Comparison of ENCODE assay signal across 15 cellular contexts in genomic region chr3:57815034-57815433, GRCh38. TPM values are rescaled to one million over a fixed set of nuclear protein-coding genes. Genes with fewer than 3 reads are reported as not detected.
DNase-seq lines count a peak whose midpoint lies in the region; ATAC-seq and TF ChIP-seq lines count a peak whose summit lies in the region.
"Had no signal": no experiment of that assay in that cellular context is flagged by ENCODE, and none has a peak within 500 bp of the region (broad histone marks: within the 10 kb centered on the region; RNA-seq: fewer than 3 reads in every experiment).

No MANE protein-coding gene starts in this region.

- intact Hi-C loops in activated CD8-positive, alpha-beta T cell treated with anti-CD3 and anti-CD28 coated beads for 36 hours (cut with micrococcal nuclease): no loop called here

- H3K9me3 ChIP-seq in effector memory CD4-positive, alpha-beta T cell (ENCODE audit: control insufficient read depth, low read length): no peaks in the 10 kb centered on the region
- H3K9me3 ChIP-seq: gastroesophageal sphincter, ovary, thyroid gland had no signal

- no peak overlapping the region for H3K27ac Mint-ChIP-seq in activated T-cell treated with anti-CD3 and anti-CD28 coated beads, Interleukin-2, amount 50 U/mL, for 24 hours
- H3K27ac Mint-ChIP-seq in activated CD8-positive, alpha-beta T cell treated with anti-CD3 and anti-CD28 coated beads for 36 hours: peak overlapping the region; percentile 71
- no peak overlapping the region for H3K27ac Mint-ChIP-seq in stimulated activated naive CD8-positive, alpha-beta T cell treated with anti-CD3 and anti-CD28 coated beads, Interleukin-15, amount 100 ng/mL, for 72 hours

- H3K9me3 Mint-ChIP-seq in activated T-cell treated with anti-CD3 and anti-CD28 coated beads, Interleukin-2, amount 50 U/mL, for 24 hours: no peaks in the 10 kb centered on the region
- H3K9me3 Mint-ChIP-seq in activated CD8-positive, alpha-beta T cell treated with anti-CD3 and anti-CD28 coated beads for 36 hours: peaks cover 8% of the 10 kb centered on the region
- H3K9me3 Mint-ChIP-seq in stimulated activated naive CD8-positive, alpha-beta T cell treated with anti-CD3 and anti-CD28 coated beads, Interleukin-15, amount 100 ng/mL, for 72 hours: peaks cover 6 to 7% of the 10 kb centered on the region in 2 donors

- CTCF ChIA-PET in activated CD8-positive, alpha-beta T cell treated with anti-CD3 and anti-CD28 coated beads for 36 hours (lab: Charles Lee): interaction anchor here (1.9 to 3.0 kb wide), 2 partner anchors 11 to 17 kb away, joined by 3 to 10 read pairs; no protein-coding TSS in a partner anchor

- no peaks in the 10 kb centered on the region for H3K27me3 Mint-ChIP-seq in activated T-cell treated with anti-CD3 and anti-CD28 coated beads, Interleukin-2, amount 50 U/mL, for 24 hours
- H3K27me3 Mint-ChIP-seq in activated CD8-positive, alpha-beta T cell treated with anti-CD3 and anti-CD28 coated beads for 36 hours: no peaks in the 10 kb centered on the region
- H3K27me3 Mint-ChIP-seq in stimulated activated naive CD8-positive, alpha-beta T cell treated with anti-CD3 and anti-CD28 coated beads, Interleukin-15, amount 100 ng/mL, for 72 hours: no peaks in the 10 kb centered on the region

- peak; percentile 92 for ATAC-seq in activated CD8-positive, alpha-beta T cell treated with anti-CD3 and anti-CD28 coated beads for 36 hours
- ATAC-seq in stimulated activated naive CD8-positive, alpha-beta T cell treated with anti-CD3 and anti-CD28 coated beads, Interleukin-15, amount 100 ng/mL, for 72 hours: peak; percentile 83
- ATAC-seq: gastroesophageal sphincter, left colon had no signal

- POLR2A ChIA-PET in activated CD8-positive, alpha-beta T cell treated with anti-CD3 and anti-CD28 coated beads for 36 hours (lab: Charles Lee): no interaction called here

- peak; percentile 14 for DNase-seq in activated T-cell treated with anti-CD3 and anti-CD28 coated beads for 1 hour (ENCODE audit: low read depth)
- DNase-seq in activated T-cell treated with anti-CD3 and anti-CD28 coated beads, Interleukin-2, amount 50 U/mL, for 24 hours: no peak
- DNase-seq in activated CD8-positive, alpha-beta T cell treated with anti-CD3 and anti-CD28 coated beads for 36 hours: peak; percentile 68
- DNase-seq in effector memory CD4-positive, alpha-beta T cell: peak in 1 of 3 donors; percentile 24
- peak; percentile 7 to 26 for DNase-seq in stimulated activated naive CD8-positive, alpha-beta T cell treated with anti-CD3 and anti-CD28 coated beads, Interleukin-15, amount 100 ng/mL, for 72 hours
- DNase-seq in HK-2 (ENCODE audit: unreplicated experiment): no peak
- DNase-seq in NCI-H524 treated with DMSO at 0.1 percent for 48 hours (lab: John Stamatoyannopoulos, UW): no peak
- DNase-seq in coronary artery (ENCODE audit: low spot score): no peak
- DNase-seq: amygdala, dorsolateral prefrontal cortex, Karpas-422, left colon, ovary, thyroid gland had no signal

- no peaks in the 10 kb centered on the region for H3K27me3 ChIP-seq in effector memory CD4-positive, alpha-beta T cell (replicated peaks; ENCODE audit: control insufficient read depth, insufficient read depth, low read length, poor library complexity, severe bottlenecking)
- H3K27me3 ChIP-seq: dorsolateral prefrontal cortex, gastroesophageal sphincter, ovary, thyroid gland had no signal

- H3K36me3 ChIP-seq in effector memory CD4-positive, alpha-beta T cell (ENCODE audit: control insufficient read depth, insufficient read depth, low read length): no peaks in the 10 kb centered on the region
- H3K36me3 ChIP-seq: gastroesophageal sphincter, ovary, thyroid gland had no signal

- no peak overlapping the region for H3K27ac ChIP-seq in effector memory CD4-positive, alpha-beta T cell (ENCODE audit: insufficient read depth, low read length, poor library complexity, severe bottlenecking)
- no peak overlapping the region for H3K27ac ChIP-seq in coronary artery
- H3K27ac ChIP-seq: dorsolateral prefrontal cortex, gastroesophageal sphincter, ovary, thyroid gland had no signal

- no peak overlapping the region for H3K4me3 Mint-ChIP-seq in activated T-cell treated with anti-CD3 and anti-CD28 coated beads, Interleukin-2, amount 50 U/mL, for 24 hours
- H3K4me3 Mint-ChIP-seq in activated CD8-positive, alpha-beta T cell treated with anti-CD3 and anti-CD28 coated beads for 36 hours: no peak overlapping the region
- H3K4me3 Mint-ChIP-seq in stimulated activated naive CD8-positive, alpha-beta T cell treated with anti-CD3 and anti-CD28 coated beads, Interleukin-15, amount 100 ng/mL, for 72 hours: peak overlapping the region in 1 of 2 donors; percentile 61

- H3K4me1 Mint-ChIP-seq in activated T-cell treated with anti-CD3 and anti-CD28 coated beads, Interleukin-2, amount 50 U/mL, for 24 hours (ENCODE audit: low read depth): peaks cover 49% of the 10 kb centered on the region
- H3K4me1 Mint-ChIP-seq in activated CD8-positive, alpha-beta T cell treated with anti-CD3 and anti-CD28 coated beads for 36 hours (ENCODE audit: low read depth): peaks cover 24% of the 10 kb centered on the region
- peaks cover 41% of the 10 kb centered on the region for H3K4me1 Mint-ChIP-seq in stimulated activated naive CD8-positive, alpha-beta T cell treated with anti-CD3 and anti-CD28 coated beads, Interleukin-15, amount 100 ng/mL, for 72 hours

- peak overlapping the region; percentile 20 for H3K4me3 ChIP-seq in effector memory CD4-positive, alpha-beta T cell (ENCODE audit: insufficient read depth, low read depth, low read length, poor library complexity, severe bottlenecking)
- no peak overlapping the region for H3K4me3 ChIP-seq in coronary artery
- H3K4me3 ChIP-seq: dorsolateral prefrontal cortex, gastroesophageal sphincter, ovary, thyroid gland had no signal

- peaks cover 11% of the 10 kb centered on the region for H3K36me3 Mint-ChIP-seq in activated T-cell treated with anti-CD3 and anti-CD28 coated beads, Interleukin-2, amount 50 U/mL, for 24 hours (ENCODE audit: low read depth)
- H3K36me3 Mint-ChIP-seq in activated CD8-positive, alpha-beta T cell treated with anti-CD3 and anti-CD28 coated beads for 36 hours (ENCODE audit: low read depth): peaks cover 5% of the 10 kb centered on the region

- TF ChIP-seq CTCF in activated CD8-positive, alpha-beta T cell treated with anti-CD3 and anti-CD28 coated beads for 36 hours (IDR thresholded peaks at IDR 0.05): no peak
- no peak for TF ChIP-seq CTCF in coronary artery (IDR thresholded peaks at IDR 0.05)

- peaks cover 9% of the 10 kb centered on the region for H3K4me1 ChIP-seq in effector memory CD4-positive, alpha-beta T cell (ENCODE audit: control insufficient read depth, insufficient read depth, low read length, poor library complexity, severe bottlenecking)

RNA-seq across cellular contexts. Expression of gene SLMAP, which starts 58.9 kb away (rescaled TPM):
- total RNA-seq in activated CD8-positive, alpha-beta T cell treated with anti-CD3 and anti-CD28 coated beads for 36 hours: 10 to 100 TPM; 45.8 to 47.3 TPM

Comparison
In these comparisons a context has a peak if more than half of its experiments do, and no peak if none do; other contexts are left out.
1. DNase-seq: peak in activated T-cell treated with anti-CD3 and anti-CD28 coated beads for 1 hour (single experiment), activated CD8-positive, alpha-beta T cell treated with anti-CD3 and anti-CD28 coated beads for 36 hours (single experiment) and stimulated activated naive CD8-positive, alpha-beta T cell treated with anti-CD3 and anti-CD28 coated beads, Interleukin-15, amount 100 ng/mL, for 72 hours (2 of 2); none in activated T-cell treated with anti-CD3 and anti-CD28 coated beads, Interleukin-2, amount 50 U/mL, for 24 hours (single experiment), HK-2 (single experiment), NCI-H524 treated with DMSO at 0.1 percent for 48 hours (single experiment) and coronary artery (single experiment).